9 cellular contexts compared by ENCODE assay signal in genomic region chr19:47239152-47239551, GRCh38. TPM values are rescaled to one million over a fixed set of nuclear protein-coding genes. Genes with fewer than 3 reads are reported as not detected.
DNase-seq lines count a peak whose midpoint lies in the region; ATAC-seq and TF ChIP-seq lines count a peak whose summit lies in the region.
"Had no signal": no experiment of that assay in that cellular context is flagged by ENCODE, and none has a peak within 500 bp of the region (broad histone marks: within the 10 kb centered on the region; RNA-seq: fewer than 3 reads in every experiment).

No MANE protein-coding gene starts in this region.

- H3K4me1 Mint-ChIP-seq in activated CD4-positive, alpha-beta T cell treated with anti-CD3 and anti-CD28 coated beads for 36 hours, result peaks cover 25% of the 10 kb centered on the region
- peaks cover 16 to 17% of the 10 kb centered on the region in 2 donors for H3K4me1 Mint-ChIP-seq in stimulated activated naive B cell treated with anti-CD40 and anti-IgM and Interleukin-4, amounts not matched to agents 10 μg/mL and 1 μg/mL and 100 μg/mL, for 72 hours

- peak; percentile 23 for DNase-seq in activated CD4-positive, alpha-beta T cell treated with anti-CD3 and anti-CD28 coated beads for 36 hours
- no peak for DNase-seq in activated CD4-positive, alpha-beta T cell treated with anti-CD3 and anti-CD28 coated beads for 4 hours
- no peak for DNase-seq in WERI-Rb-1
- no peak for DNase-seq in stimulated activated naive B cell treated with anti-CD40 and anti-IgM and Interleukin-4, amounts not matched to agents 10 μg/mL and 1 μg/mL and 100 μg/mL, for 72 hours

- no peak overlapping the region for H3K27ac ChIP-seq in WERI-Rb-1

- H3K36me3 ChIP-seq in WERI-Rb-1 (no peaks in the 10 kb centered on the region), iPS-15b (ENCODE audit: control insufficient read depth, insufficient read depth, low read length) (no peaks in the 10 kb centered on the region)

- peaks cover 3% of the 10 kb centered on the region for H3K27me3 Mint-ChIP-seq in activated CD4-positive, alpha-beta T cell treated with anti-CD3 and anti-CD28 coated beads for 36 hours
- peaks cover 6 to 16% of the 10 kb centered on the region in 2 donors for H3K27me3 Mint-ChIP-seq in stimulated activated naive B cell treated with anti-CD40 and anti-IgM and Interleukin-4, amounts not matched to agents 10 μg/mL and 1 μg/mL and 100 μg/mL, for 72 hours

- H3K27me3 ChIP-seq in WERI-Rb-1 (ENCODE audit: insufficient read depth, low read depth, severe bottlenecking) (peaks cover 10% of the 10 kb centered on the region), iPS-15b (ENCODE audit: control insufficient read depth, insufficient read depth, low read length) (peaks cover 37% of the 10 kb centered on the region)

- no peak for TF ChIP-seq CTCF in WERI-Rb-1 (IDR thresholded peaks at IDR 0.05; ENCODE audit: low read depth, low read length)

- POLR2A ChIA-PET in activated CD4-positive, alpha-beta T cell treated with anti-CD3 and anti-CD28 coated beads for 36 hours (lab: Charles Lee), result interaction anchor here (1.0 kb wide), 1 partner anchor 13 kb away, joined by 3 read pairs; no protein-coding TSS in a partner anchor

- no peaks in the 10 kb centered on the region for H3K9me3 Mint-ChIP-seq in activated CD4-positive, alpha-beta T cell treated with anti-CD3 and anti-CD28 coated beads for 36 hours (ENCODE audit: low read depth)
- H3K9me3 Mint-ChIP-seq in stimulated activated naive B cell treated with anti-CD40 and anti-IgM and Interleukin-4, amounts not matched to agents 10 μg/mL and 1 μg/mL and 100 μg/mL, for 72 hours, result no peaks in the 10 kb centered on the region

- H3K9me3 ChIP-seq in WERI-Rb-1 (ENCODE audit: severe bottlenecking) (no peaks in the 10 kb centered on the region), iPS-15b (ENCODE audit: control insufficient read depth, insufficient read depth, low read length) (no peaks in the 10 kb centered on the region)

- H3K36me3 Mint-ChIP-seq in activated CD4-positive, alpha-beta T cell treated with anti-CD3 and anti-CD28 coated beads for 36 hours (ENCODE audit: low read depth), result peaks cover 7% of the 10 kb centered on the region
- H3K36me3 Mint-ChIP-seq in stimulated activated naive B cell treated with anti-CD40 and anti-IgM and Interleukin-4, amounts not matched to agents 10 μg/mL and 1 μg/mL and 100 μg/mL, for 72 hours, result peaks cover 0 to 4% of the 10 kb centered on the region in 2 donors

- peaks cover 6% of the 10 kb centered on the region for H3K4me1 ChIP-seq in iPS-15b (ENCODE audit: control insufficient read depth, insufficient read depth, low read length)

- peak overlapping the region; percentile 23; the same call in 1 of the 2 replicates for H3K4me3 ChIP-seq in WERI-Rb-1 (ENCODE audit: low read depth, low read length)
- H3K4me3 ChIP-seq in iPS-15b (ENCODE audit: low read depth, low read length), result peak overlapping the region; percentile 39

- CTCF ChIA-PET in activated CD4-positive, alpha-beta T cell treated with anti-CD3 and anti-CD28 coated beads for 36 hours (lab: Charles Lee), result interaction anchor here (1.2 kb wide), 1 partner anchor 28 kb away, joined by 7 read pairs; no protein-coding TSS in a partner anchor

- H3K4me3 Mint-ChIP-seq in activated CD4-positive, alpha-beta T cell treated with anti-CD3 and anti-CD28 coated beads for 36 hours, result peak overlapping the region; percentile 56
- H3K4me3 Mint-ChIP-seq in stimulated activated naive B cell treated with anti-CD40 and anti-IgM and Interleukin-4, amounts not matched to agents 10 μg/mL and 1 μg/mL and 100 μg/mL, for 72 hours, result peak overlapping the region; percentile 22 to 64

- intact Hi-C loops in activated CD4-positive, alpha-beta T cell treated with anti-CD3 and anti-CD28 coated beads for 36 hours (cut with DNase I, micrococcal nuclease), result no loop called here

- no peak overlapping the region for H3K9ac ChIP-seq in iPS-15b (ENCODE audit: low read depth, low read length)

- no peak for ATAC-seq in activated CD4-positive, alpha-beta T cell treated with anti-CD3 and anti-CD28 coated beads for 36 hours
- ATAC-seq in stimulated activated naive B cell treated with anti-CD40 and anti-IgM and Interleukin-4, amounts not matched to agents 10 μg/mL and 1 μg/mL and 100 μg/mL, for 72 hours (replicated peaks), result no peak
- no peak for ATAC-seq in GM19351 (IDR thresholded peaks at IDR 0.05; ENCODE audit: unreplicated experiment)
- ATAC-seq in GM18519 (IDR thresholded peaks at IDR 0.05; ENCODE audit: low FRiP score, unreplicated experiment), result no peak
- ATAC-seq in GM18909 (IDR thresholded peaks at IDR 0.05; ENCODE audit: poor library complexity, unreplicated experiment), result no peak
- ATAC-seq: Panc1 had no signal

- H3K27ac Mint-ChIP-seq in activated CD4-positive, alpha-beta T cell treated with anti-CD3 and anti-CD28 coated beads for 36 hours, result no peak overlapping the region
- H3K27ac Mint-ChIP-seq in stimulated activated naive B cell treated with anti-CD40 and anti-IgM and Interleukin-4, amounts not matched to agents 10 μg/mL and 1 μg/mL and 100 μg/mL, for 72 hours, result peak overlapping the region; percentile 48

RNA-seq across cellular contexts. Expression of gene BBC3, which starts 8.2 kb away (rescaled TPM):
- total RNA-seq in activated CD4-positive, alpha-beta T cell treated with anti-CD3 and anti-CD28 coated beads for 36 hours, result 10 to 100 TPM in 1 of 2 experiments, 1 to 10 TPM in 1; 8.1 to 12.0 TPM

RNA-seq across cellular contexts. Expression of gene CCDC9, which starts 17.2 kb away (rescaled TPM):
- total RNA-seq in activated CD4-positive, alpha-beta T cell treated with anti-CD3 and anti-CD28 coated beads for 36 hours, result 10 to 100 TPM; 22.4 to 30.6 TPM

RNA-seq across cellular contexts. Expression of gene INAFM1, which starts 35.5 kb away (rescaled TPM):
- 10 to 100 TPM; 11.7 to 13.2 TPM for total RNA-seq in activated CD4-positive, alpha-beta T cell treated with anti-CD3 and anti-CD28 coated beads for 36 hours
